In the genomic region with DNA sequence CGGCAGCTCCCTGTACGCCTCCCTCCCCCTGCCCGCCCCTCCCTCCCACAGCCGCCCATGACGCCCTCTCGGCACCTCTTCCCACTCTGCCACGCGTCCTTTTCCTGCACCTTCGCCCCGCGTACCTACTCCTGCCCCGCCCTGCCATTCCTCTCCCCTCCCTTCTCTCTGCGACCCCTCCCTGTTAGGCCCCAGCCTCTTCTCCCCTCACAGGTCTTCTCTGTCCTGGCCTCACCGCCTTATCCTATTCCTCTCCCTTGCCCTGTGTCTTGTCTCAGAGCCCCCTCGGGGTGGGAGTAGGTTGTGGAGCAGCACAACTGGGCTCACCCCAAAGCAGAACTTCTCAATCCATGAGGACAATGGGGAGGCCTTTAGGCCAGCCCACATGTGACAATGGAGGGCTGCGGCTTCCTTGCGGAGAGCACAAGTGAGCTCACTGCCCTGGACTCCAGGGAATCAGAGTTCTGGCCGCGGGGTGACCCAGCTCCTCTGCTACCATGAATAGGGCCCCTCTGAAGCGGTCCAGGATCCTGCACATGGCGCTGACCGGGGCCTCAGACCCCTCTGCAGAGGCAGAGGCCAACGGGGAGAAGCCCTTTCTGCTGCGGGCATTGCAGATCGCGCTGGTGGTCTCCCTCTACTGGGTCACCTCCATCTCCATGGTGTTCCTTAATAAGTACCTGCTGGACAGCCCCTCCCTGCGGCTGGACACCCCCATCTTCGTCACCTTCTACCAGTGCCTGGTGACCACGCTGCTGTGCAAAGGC, we compare ENCODE assay signal across 8 cellular contexts. TPM values are rescaled to one million over a fixed set of nuclear protein-coding genes. Genes with fewer than 3 reads are reported as not detected.
DNase-seq lines count a peak whose midpoint lies in the region; ATAC-seq and TF ChIP-seq lines count a peak whose summit lies in the region.

No MANE protein-coding gene starts in this region.

- peak; percentile 31 for ATAC-seq in GM18498 (IDR thresholded peaks at IDR 0.05; ENCODE audit: unreplicated experiment)
- peak; percentile 31 for ATAC-seq in HG03175 (IDR thresholded peaks at IDR 0.05; ENCODE audit: unreplicated experiment)
- ATAC-seq in aorta (ENCODE audit: low FRiP score), result peak; percentile 42
- no peak for ATAC-seq in HG03097 (IDR thresholded peaks at IDR 0.05; ENCODE audit: low FRiP score, unreplicated experiment)

- WGBS in aorta, 2 donors, result 17 to 19% methylated on average over 25 to 29 of the region's 29 CpGs

- CTCF ChIA-PET in AG04449 (lab: Yijun Ruan, JAX), result interaction anchor here (0.6 to 1.7 kb wide), 5 partner anchors 9 to 38 kb away, joined by 3 to 7 read pairs (median 3); no protein-coding TSS in a partner anchor

- H3K27ac ChIP-seq in muscle layer of duodenum (ENCODE audit: low read length) (peak overlapping the region; percentile 78), aorta (ENCODE audit: low read depth in 1 of 2, low read length in 2 of 2) (peak overlapping the region in 1 of 2 donors; percentile 14)

- peaks cover 0 to 10% of the 10 kb centered on the region in 2 donors for H3K36me3 ChIP-seq in muscle layer of duodenum (ENCODE audit: control insufficient read depth in 1 of 2, insufficient read depth in 2 of 2, low read length in 2 of 2)
- H3K36me3 ChIP-seq in aorta (ENCODE audit: control insufficient read depth in 1 of 2, insufficient read depth in 2 of 2, low read length in 1 of 2), result no peaks in the 10 kb centered on the region

- H3K27me3 ChIP-seq in muscle layer of duodenum (ENCODE audit: low read depth, low read length) (no peaks in the 10 kb centered on the region), aorta (ENCODE audit: control insufficient read depth in 1 of 2, insufficient read depth in 2 of 2, low read length in 1 of 2) (no peaks in the 10 kb centered on the region)

- TF ChIP-seq CTCF in AG04449 (IDR thresholded peaks at IDR 0.05; ENCODE audit: insufficient read depth, low read length, missing control alignments) (no peak), epithelial cell of esophagus (IDR thresholded peaks at IDR 0.05; ENCODE audit: insufficient read depth, low read depth, low read length, missing control alignments) (no peak)

- intact Hi-C loops in aorta (cut with DNase I), result no loop called here

- peak overlapping the region; percentile 88 for H3K4me3 ChIP-seq in AG04449 (ENCODE audit: low read depth, low read length)
- peak overlapping the region; percentile 85 for H3K4me3 ChIP-seq in epithelial cell of esophagus (ENCODE audit: low read length)
- H3K4me3 ChIP-seq in muscle layer of duodenum (ENCODE audit: low read depth in 1 of 2, low read length in 2 of 2), result peak overlapping the region; percentile 75 to 87
- H3K4me3 ChIP-seq in aorta (ENCODE audit: low read length in 2 of 2), result peak overlapping the region; percentile 59 to 93

- H3K4me1 ChIP-seq in muscle layer of duodenum (ENCODE audit: control insufficient read depth in 1 of 2, insufficient read depth in 2 of 2, low read length in 2 of 2) (peaks cover 18 to 34% of the 10 kb centered on the region in 2 donors), aorta (ENCODE audit: control insufficient read depth in 1 of 2, insufficient read depth in 2 of 2, low read length in 2 of 2) (no peaks in the 10 kb centered on the region)

- H3K9me3 ChIP-seq in muscle layer of duodenum (ENCODE audit: control insufficient read depth in 1 of 2, low read length in 2 of 2) (no peaks in the 10 kb centered on the region), aorta (ENCODE audit: control insufficient read depth, low read length) (no peaks in the 10 kb centered on the region)

- POLR2A ChIA-PET in AG04449 (lab: Yijun Ruan, JAX), result interaction anchor here (0.6 to 1.0 kb wide), 3 partner anchors 54 to 962 kb away, joined by 3 to 5 read pairs (median 3); a partner anchor contains a TSS

- DNase-seq in AG04449 (ENCODE audit: low read depth, low spot score), result no peak
- peak; percentile 45 for DNase-seq in SK-N-DZ (ENCODE audit: low spot score)
- DNase-seq in epithelial cell of esophagus (ENCODE audit: low read depth), result peak; percentile 49
- peak; percentile 71 to 83 for DNase-seq in aorta

RNA-seq across cellular contexts. Expression of a gene that starts 0.5 kb away (rescaled TPM):
- 2.1 and 2.7 TPM in 2 replicates for polyA plus RNA-seq in SK-N-DZ (2014; cell fraction: cytosol; rRNA removed)
- 1.1 and 2.1 TPM in 2 replicates for polyA plus RNA-seq in SK-N-DZ (2014; cell fraction: nucleus; rRNA removed)
- total RNA-seq in aorta, result 10 to 100 TPM; 11.5 to 11.8 TPM
- polyA plus RNA-seq in aorta, result 1 to 10 TPM; 6.5 to 9.4 TPM

RNA-seq across cellular contexts. Expression of a gene that starts 41.8 kb away (rescaled TPM):
- 5.7 and 7.4 TPM in 2 replicates for polyA plus RNA-seq in SK-N-DZ (2014; cell fraction: cytosol; rRNA removed)
- 13.1 and 17.3 TPM in 2 replicates for polyA plus RNA-seq in SK-N-DZ (2014; cell fraction: nucleus; rRNA removed)
- total RNA-seq in aorta, result 10 to 100 TPM; 32.6 to 54.1 TPM
- polyA plus RNA-seq in aorta, result 10 to 100 TPM in 1 of 2 donors, 1 to 10 TPM in 1; 6.4 to 23.7 TPM
